8 cellular contexts compared by ENCODE assay signal in the genomic region with DNA sequence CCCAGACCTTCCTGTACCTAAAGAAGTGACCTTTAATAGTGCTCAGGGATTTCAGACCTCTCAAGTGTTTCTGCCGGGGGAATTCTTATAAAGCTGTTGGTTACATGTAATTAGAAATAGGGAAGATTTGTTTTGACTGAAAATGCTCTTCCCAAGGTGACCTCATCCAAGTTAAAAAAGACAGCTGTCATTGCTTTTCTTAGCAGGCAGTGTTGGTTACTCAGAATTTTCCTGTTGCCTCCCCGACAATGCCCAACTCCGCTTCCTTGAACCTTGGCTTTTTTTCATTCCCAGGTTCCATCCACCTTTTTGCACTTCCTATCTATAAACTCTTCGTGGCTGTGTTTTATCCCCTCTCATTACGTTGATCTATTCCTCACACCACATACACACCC. TPM values are rescaled to one million over a fixed set of nuclear protein-coding genes. Genes with fewer than 3 reads are reported as not detected.
DNase-seq lines count a peak whose midpoint lies in the region; ATAC-seq lines count a peak whose summit lies in the region.

No MANE protein-coding gene starts in this region.

- peak overlapping the region; percentile 89 for H3K27ac Mint-ChIP-seq in T-helper 2 cell treated with Interferon-gamma antibody and Interleukin-4, amounts not matched to agents 5 μg/mL and 100 μg/mL, for 36 hours
- peak overlapping the region; percentile 87 for H3K27ac Mint-ChIP-seq in activated T-helper 1 cell treated with anti-CD3 and anti-CD28 coated beads, Interleukin-12 subunit alpha, Interleukin-12 subunit beta, Interleukin-2, Interleukin-4 antibody, amounts not matched to agents 30 ng/mL and 10 ng/mL and 1 ng/mL, durations not matched to agents 14 hours and 24 hours and 36 hours

- peaks cover 5 to 23% (median 19%) of the 10 kb centered on the region in 5 donors for H3K4me1 ChIP-seq in subcutaneous abdominal adipose tissue (ENCODE audit: control insufficient read depth in 5 of 5, insufficient read depth in 5 of 5, low read length in 5 of 5)

- H3K4me3 ChIP-seq in iPS-18c (ENCODE audit: insufficient read depth, low read depth, low read length), result peak overlapping the region; percentile 94
- peak overlapping the region; percentile 81 to 95 (median 93) for H3K4me3 ChIP-seq in subcutaneous abdominal adipose tissue (ENCODE audit: low read depth in 1 of 5, low read length in 5 of 5)

- no peaks in the 10 kb centered on the region for H3K27me3 Mint-ChIP-seq in T-helper 2 cell treated with Interferon-gamma antibody and Interleukin-4, amounts not matched to agents 5 μg/mL and 100 μg/mL, for 36 hours (ENCODE audit: low read depth)
- H3K27me3 Mint-ChIP-seq in activated T-helper 1 cell treated with anti-CD3 and anti-CD28 coated beads, Interleukin-12 subunit alpha, Interleukin-12 subunit beta, Interleukin-2, Interleukin-4 antibody, amounts not matched to agents 30 ng/mL and 10 ng/mL and 1 ng/mL, durations not matched to agents 14 hours and 24 hours and 36 hours (ENCODE audit: insufficient read depth), result no peaks in the 10 kb centered on the region

- peaks cover 67% of the 10 kb centered on the region for H3K36me3 Mint-ChIP-seq in T-helper 2 cell treated with Interferon-gamma antibody and Interleukin-4, amounts not matched to agents 5 μg/mL and 100 μg/mL, for 36 hours (ENCODE audit: low read depth)
- peaks cover 32% of the 10 kb centered on the region for H3K36me3 Mint-ChIP-seq in activated T-helper 1 cell treated with anti-CD3 and anti-CD28 coated beads, Interleukin-12 subunit alpha, Interleukin-12 subunit beta, Interleukin-2, Interleukin-4 antibody, amounts not matched to agents 30 ng/mL and 10 ng/mL and 1 ng/mL, durations not matched to agents 14 hours and 24 hours and 36 hours (ENCODE audit: low read depth)

- peak overlapping the region; percentile 97 for H3K27ac ChIP-seq in subcutaneous abdominal adipose tissue (ENCODE audit: low read depth, low read length)

- intact Hi-C loops in activated T-helper 1 cell treated with anti-CD3 and anti-CD28 coated beads, Interleukin-12 subunit alpha, Interleukin-12 subunit beta, Interleukin-2, Interleukin-4 antibody, amounts not matched to agents 30 ng/mL and 10 ng/mL and 1 ng/mL, durations not matched to agents 14 hours and 24 hours and 36 hours (cut with micrococcal nuclease), result loop anchor here (2.0 to 5.0 kb wide), 2 partner anchors 54 to 84 kb away; no protein-coding TSS in a partner anchor

- DNase-seq in T-helper 2 cell treated with Interferon-gamma antibody and Interleukin-4, amounts not matched to agents 5 μg/mL and 100 μg/mL, for 36 hours (ENCODE audit: low spot score), result no peak
- DNase-seq in T-helper 2 cell, result no peak
- no peak for DNase-seq in activated T-helper 1 cell treated with anti-CD3 and anti-CD28 coated beads, Interleukin-12 subunit alpha, Interleukin-12 subunit beta, Interleukin-2, Interleukin-4 antibody, amounts not matched to agents 30 ng/mL and 10 ng/mL and 1 ng/mL, durations not matched to agents 14 hours and 24 hours and 36 hours (ENCODE audit: low spot score)
- no peak for DNase-seq in C1 segment of cervical spinal cord (lab: John Stamatoyannopoulos, UW)
- DNase-seq in activated effector memory CD4-positive, alpha-beta T cell treated with Interleukin-2 at 50 U/mL for 16 hours, result no peak

- no peaks in the 10 kb centered on the region for H3K36me3 ChIP-seq in subcutaneous abdominal adipose tissue (ENCODE audit: control insufficient read depth in 5 of 5, insufficient read depth in 5 of 5, low read length in 5 of 5)

- H3K4me3 Mint-ChIP-seq in T-helper 2 cell treated with Interferon-gamma antibody and Interleukin-4, amounts not matched to agents 5 μg/mL and 100 μg/mL, for 36 hours, result peak overlapping the region; percentile 94
- peak overlapping the region; percentile 93 for H3K4me3 Mint-ChIP-seq in activated T-helper 1 cell treated with anti-CD3 and anti-CD28 coated beads, Interleukin-12 subunit alpha, Interleukin-12 subunit beta, Interleukin-2, Interleukin-4 antibody, amounts not matched to agents 30 ng/mL and 10 ng/mL and 1 ng/mL, durations not matched to agents 14 hours and 24 hours and 36 hours

- peak overlapping the region; percentile 63 to 96 (median 81) for H3K9ac ChIP-seq in subcutaneous abdominal adipose tissue (ENCODE audit: low read length in 5 of 5)

- H3K9me3 Mint-ChIP-seq in T-helper 2 cell treated with Interferon-gamma antibody and Interleukin-4, amounts not matched to agents 5 μg/mL and 100 μg/mL, for 36 hours, result peaks cover 5% of the 10 kb centered on the region
- H3K9me3 Mint-ChIP-seq in activated T-helper 1 cell treated with anti-CD3 and anti-CD28 coated beads, Interleukin-12 subunit alpha, Interleukin-12 subunit beta, Interleukin-2, Interleukin-4 antibody, amounts not matched to agents 30 ng/mL and 10 ng/mL and 1 ng/mL, durations not matched to agents 14 hours and 24 hours and 36 hours, result peaks cover 4% of the 10 kb centered on the region

- H3K9me3 ChIP-seq in iPS-18c (ENCODE audit: control insufficient read depth, insufficient read depth, low read length) (no peaks in the 10 kb centered on the region), subcutaneous abdominal adipose tissue (ENCODE audit: control insufficient read depth in 5 of 5, low read length in 5 of 5) (no peaks in the 10 kb centered on the region)

- no peaks in the 10 kb centered on the region for H3K27me3 ChIP-seq in subcutaneous abdominal adipose tissue (ENCODE audit: control insufficient read depth in 5 of 5, insufficient read depth in 4 of 5, low read length in 5 of 5)

- ATAC-seq in GM18870 (IDR thresholded peaks at IDR 0.05; ENCODE audit: unreplicated experiment), result no peak

- peaks cover 55% of the 10 kb centered on the region for H3K4me1 Mint-ChIP-seq in T-helper 2 cell treated with Interferon-gamma antibody and Interleukin-4, amounts not matched to agents 5 μg/mL and 100 μg/mL, for 36 hours (ENCODE audit: low read depth)
- peaks cover 62% of the 10 kb centered on the region for H3K4me1 Mint-ChIP-seq in activated T-helper 1 cell treated with anti-CD3 and anti-CD28 coated beads, Interleukin-12 subunit alpha, Interleukin-12 subunit beta, Interleukin-2, Interleukin-4 antibody, amounts not matched to agents 30 ng/mL and 10 ng/mL and 1 ng/mL, durations not matched to agents 14 hours and 24 hours and 36 hours (ENCODE audit: low read depth)

RNA-seq across cellular contexts. Expression of gene DPH5, which starts 0.8 kb away (rescaled TPM):
- 31.7 and 32.2 TPM in 2 replicates for total RNA-seq in activated T-helper 1 cell treated with anti-CD3 and anti-CD28 coated beads, Interleukin-12 subunit alpha, Interleukin-12 subunit beta, Interleukin-2, Interleukin-4 antibody, amounts not matched to agents 30 ng/mL and 10 ng/mL and 1 ng/mL, durations not matched to agents 14 hours and 24 hours and 36 hours
